In genomic region chr4:176319237-176319703, GRCh38 we compare ENCODE assay signal across 8 cellular contexts. TPM values are rescaled to one million over a fixed set of nuclear protein-coding genes. Genes with fewer than 3 reads are reported as not detected.
DNase-seq lines count a peak whose midpoint lies in the region; ATAC-seq, FAIRE-seq and TF ChIP-seq lines count a peak whose summit lies in the region.

No MANE protein-coding gene starts in this region.

- H3K4me1 ChIP-seq in suprapubic skin, result peaks cover 43% of the 10 kb centered on the region

- H3K4me3 Mint-ChIP-seq in activated naive CD8-positive, alpha-beta T cell treated with anti-CD3 and anti-CD28 coated beads, Interleukin-2, amount 10 ng/mL, durations not matched to agents 7 days and 5 days, result peak overlapping the region; percentile 91

- ATAC-seq in activated naive CD8-positive, alpha-beta T cell treated with anti-CD3 and anti-CD28 coated beads, Interleukin-2, amount 10 ng/mL, durations not matched to agents 7 days and 5 days (ENCODE audit: low read depth), result peak; percentile 0
- no peak for ATAC-seq in GM21447 (IDR thresholded peaks at IDR 0.05; ENCODE audit: unreplicated experiment)

- peak overlapping the region; percentile 88 for H3K27ac Mint-ChIP-seq in activated naive CD8-positive, alpha-beta T cell treated with anti-CD3 and anti-CD28 coated beads, Interleukin-2, amount 10 ng/mL, durations not matched to agents 7 days and 5 days

- H3K36me3 ChIP-seq in suprapubic skin, result no peaks in the 10 kb centered on the region

- POLR2A ChIA-PET in activated naive CD8-positive, alpha-beta T cell treated with anti-CD3 and anti-CD28 coated beads, Interleukin-2, amount 10 ng/mL, durations not matched to agents 7 days and 5 days (lab: Charles Lee), result interaction anchor here (0.7 kb wide), 1 partner anchor 120 kb away, joined by 3 read pairs; no protein-coding TSS in a partner anchor

- 0% methylated on average over 11 of the region's 11 CpGs for WGBS in suprapubic skin

- TF ChIP-seq EP300 in suprapubic skin (IDR thresholded peaks at IDR 0.05), result no peak

- no peak for TF ChIP-seq CTCF in suprapubic skin (IDR thresholded peaks at IDR 0.05)

- TF ChIP-seq POLR2A in suprapubic skin (IDR thresholded peaks at IDR 0.05), result no peak

- peak; percentile 69 for FAIRE-seq in islet of Langerhans (lab: Jason Lieb, UNC)

- H3K27me3 ChIP-seq in suprapubic skin, result no peaks in the 10 kb centered on the region

- H3K27ac ChIP-seq in suprapubic skin, result peak overlapping the region; percentile 96

- H3K36me3 Mint-ChIP-seq in activated naive CD8-positive, alpha-beta T cell treated with anti-CD3 and anti-CD28 coated beads, Interleukin-2, amount 10 ng/mL, durations not matched to agents 7 days and 5 days, result peaks cover 6% of the 10 kb centered on the region

- H3K27me3 Mint-ChIP-seq in activated naive CD8-positive, alpha-beta T cell treated with anti-CD3 and anti-CD28 coated beads, Interleukin-2, amount 10 ng/mL, durations not matched to agents 7 days and 5 days, result no peaks in the 10 kb centered on the region

- peaks cover 29% of the 10 kb centered on the region for H3K4me1 Mint-ChIP-seq in activated naive CD8-positive, alpha-beta T cell treated with anti-CD3 and anti-CD28 coated beads, Interleukin-2, amount 10 ng/mL, durations not matched to agents 7 days and 5 days

- H3K9me3 ChIP-seq in suprapubic skin, result no peaks in the 10 kb centered on the region

- DNase-seq in NCI-H526 (lab: John Stamatoyannopoulos, UW) (peak; percentile 40 to 62), NCI-H526 treated with DMSO at 0.1 percent for 48 hours (lab: John Stamatoyannopoulos, UW) (no peak), suprapubic skin (ENCODE audit: low spot score in 2 of 2) (no peak), H4 (ENCODE audit: low spot score) (no peak), D341Med (ENCODE audit: low spot score) (no peak)
- no peak for DNase-seq in activated naive CD8-positive, alpha-beta T cell treated with anti-CD3 and anti-CD28 coated beads, Interleukin-2, amount 10 ng/mL, durations not matched to agents 7 days and 5 days

- peak overlapping the region; percentile 85 for H3K4me3 ChIP-seq in suprapubic skin

- no peaks in the 10 kb centered on the region for H3K9me3 Mint-ChIP-seq in activated naive CD8-positive, alpha-beta T cell treated with anti-CD3 and anti-CD28 coated beads, Interleukin-2, amount 10 ng/mL, durations not matched to agents 7 days and 5 days

RNA-seq across cellular contexts. Expression of gene SPCS3, which starts 0.5 kb away (rescaled TPM):
- total RNA-seq in activated naive CD8-positive, alpha-beta T cell treated with anti-CD3 and anti-CD28 coated beads, Interleukin-2, amount 10 ng/mL, durations not matched to agents 7 days and 5 days, result 100 to 1,000 TPM; 146 TPM
- 10 to 100 TPM; 48.3 to 57.4 (median 55.9) TPM for total RNA-seq in suprapubic skin
- total RNA-seq in H4 (2014; rRNA removed; shearing (Covaris generic)), result 51.5 and 59.6 TPM in 2 replicates

RNA-seq across cellular contexts. Expression of gene ASB5, which starts 50.2 kb away (rescaled TPM):
- total RNA-seq in activated naive CD8-positive, alpha-beta T cell treated with anti-CD3 and anti-CD28 coated beads, Interleukin-2, amount 10 ng/mL, durations not matched to agents 7 days and 5 days, result not detected
- total RNA-seq in suprapubic skin, result not detected
- 0.10 and 0.37 TPM in 2 replicates for total RNA-seq in H4 (2014; rRNA removed; shearing (Covaris generic))

Comparison
In these comparisons a context has a peak if more than half of its experiments do, and no peak if none do; other contexts are left out.
1. DNase-seq: peak in NCI-H526 (2 of 2); none in NCI-H526 treated with DMSO at 0.1 percent for 48 hours (single experiment), activated naive CD8-positive, alpha-beta T cell treated with anti-CD3 and anti-CD28 coated beads, Interleukin-2, amount 10 ng/mL, durations not matched to agents 7 days and 5 days (single experiment), suprapubic skin (0 of 2), H4 (single experiment) and D341Med (single experiment).